26 cellular contexts compared by ENCODE assay signal in the genomic region with DNA sequence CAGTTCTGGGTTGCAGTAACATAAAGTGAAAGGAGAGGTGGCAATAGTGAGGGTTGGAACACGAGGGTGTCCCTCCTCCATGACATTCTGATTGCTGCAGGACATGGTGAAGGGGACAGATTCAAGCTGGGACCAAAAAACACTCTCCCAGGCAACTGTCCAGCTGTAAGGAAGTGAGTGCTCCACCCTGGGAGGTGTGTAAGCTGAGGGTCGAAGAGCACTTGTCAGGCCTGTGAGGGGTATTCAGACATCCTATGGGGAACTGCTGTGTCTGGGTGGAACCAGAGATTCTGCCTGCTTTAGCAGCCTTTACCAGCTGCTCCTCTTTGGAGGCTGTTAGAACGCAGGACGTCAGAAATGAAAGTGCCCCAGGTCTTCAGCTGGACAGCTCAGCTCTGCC.
"Had no signal": no experiment of that assay in that cellular context is flagged by ENCODE, and none has a peak within 500 bp of the region (broad histone marks: within the 10 kb centered on the region; RNA-seq: fewer than 3 reads in every experiment).

No MANE protein-coding gene starts in this region.

- H3K27ac Mint-ChIP-seq: activated CD4-positive, alpha-beta memory T cell treated with anti-CD3 and anti-CD28 coated beads for 36 hours; activated CD4-positive, alpha-beta T cell treated with anti-CD3 and anti-CD28 coated beads, Interleukin-2, amount 10 ng/mL, durations not matched to agents 7 days and 5 days; activated naive CD4-positive, alpha-beta T cell treated with anti-CD3 and anti-CD28 coated beads, Interleukin-2, amount 50 U/mL, for 72 hours; activated naive CD8-positive, alpha-beta T cell treated with anti-CD3 and anti-CD28 coated beads, Interleukin-2, amount 50 U/mL, for 24 hours had no signal

- DNase-seq: activated CD4-positive, alpha-beta memory T cell treated with anti-CD3 and anti-CD28 coated beads for 36 hours; activated CD4-positive, alpha-beta T cell treated with anti-CD3 and anti-CD28 coated beads, Interleukin-2, amount 10 ng/mL, durations not matched to agents 7 days and 5 days; activated CD4-positive, CD25-positive, alpha-beta regulatory T cell; activated CD8-positive, alpha-beta memory T cell treated with anti-CD3 and anti-CD28 coated beads for 24 hours; activated effector memory CD4-positive, alpha-beta T cell treated with anti-CD3 and anti-CD28 coated beads, Interleukin-2, amount 50 U/mL, for 16 hours; activated naive CD4-positive, alpha-beta T cell treated with Interleukin-2 at 50 U/mL for 16 hours; activated naive CD8-positive, alpha-beta T cell treated with anti-CD3 and anti-CD28 coated beads, Interleukin-2, amount 50 U/mL, for 24 hours; activated T-cell treated with anti-CD3 and anti-CD28 coated beads, Interleukin-2, amount 50 U/mL, for 4 hours; amniotic stem cell; Karpas-422; NCI-H1092; NCI-H1417 treated with DMSO at 0.1 percent for 48 hours; NCI-H1694; NCI-H2029; NCI-H2107; NCI-H510A treated with DMSO at 0.1 percent for 48 hours; NK-92 treated with Interleukin-12 subunit alpha and Interleukin-12 subunit beta, amount 100 ng/mL, for 24 hours; OCI-M1; RPMI8226; T-helper 1 cell had no signal

- H3K4me3 Mint-ChIP-seq: activated CD4-positive, alpha-beta memory T cell treated with anti-CD3 and anti-CD28 coated beads for 36 hours; activated CD4-positive, alpha-beta T cell treated with anti-CD3 and anti-CD28 coated beads, Interleukin-2, amount 10 ng/mL, durations not matched to agents 7 days and 5 days; activated naive CD8-positive, alpha-beta T cell treated with anti-CD3 and anti-CD28 coated beads, Interleukin-2, amount 50 U/mL, for 24 hours; activated T-cell treated with anti-CD3 and anti-CD28 coated beads, Interleukin-2, amount 50 U/mL, for 4 hours; brain had no signal

- H3K36me3 ChIP-seq: SJCRH30 had no signal

- H3K4me1 Mint-ChIP-seq: activated CD4-positive, alpha-beta T cell treated with anti-CD3 and anti-CD28 coated beads, Interleukin-2, amount 10 ng/mL, durations not matched to agents 7 days and 5 days; activated naive CD8-positive, alpha-beta T cell treated with anti-CD3 and anti-CD28 coated beads, Interleukin-2, amount 50 U/mL, for 24 hours had no signal

- H3K36me3 Mint-ChIP-seq: activated CD4-positive, alpha-beta memory T cell treated with anti-CD3 and anti-CD28 coated beads for 36 hours; activated naive CD4-positive, alpha-beta T cell treated with anti-CD3 and anti-CD28 coated beads, Interleukin-2, amount 50 U/mL, for 72 hours; brain had no signal

- H3K9me3 Mint-ChIP-seq: activated CD4-positive, alpha-beta memory T cell treated with anti-CD3 and anti-CD28 coated beads for 36 hours; activated CD4-positive, alpha-beta T cell treated with anti-CD3 and anti-CD28 coated beads, Interleukin-2, amount 10 ng/mL, durations not matched to agents 7 days and 5 days; activated naive CD4-positive, alpha-beta T cell treated with anti-CD3 and anti-CD28 coated beads, Interleukin-2, amount 50 U/mL, for 72 hours; activated naive CD8-positive, alpha-beta T cell treated with anti-CD3 and anti-CD28 coated beads, Interleukin-2, amount 50 U/mL, for 24 hours; activated T-cell treated with anti-CD3 and anti-CD28 coated beads, Interleukin-2, amount 50 U/mL, for 4 hours; brain had no signal

- H3K9me3 ChIP-seq: SJCRH30, SK-N-SH had no signal

- ATAC-seq: activated naive CD4-positive, alpha-beta T cell treated with anti-CD3 and anti-CD28 coated beads, Interleukin-2, amount 50 U/mL, for 72 hours; activated naive CD8-positive, alpha-beta T cell treated with anti-CD3 and anti-CD28 coated beads, Interleukin-2, amount 50 U/mL, for 24 hours; activated T-cell treated with anti-CD3 and anti-CD28 coated beads, Interleukin-2, amount 50 U/mL, for 4 hours had no signal

- H3K4me3 ChIP-seq: K562, SJCRH30 had no signal

- H3K27ac ChIP-seq: SJCRH30, VCaP had no signal

- H3K27me3 ChIP-seq: SJCRH30 had no signal

- H3K27me3 Mint-ChIP-seq: activated CD4-positive, alpha-beta T cell treated with anti-CD3 and anti-CD28 coated beads, Interleukin-2, amount 10 ng/mL, durations not matched to agents 7 days and 5 days; activated naive CD8-positive, alpha-beta T cell treated with anti-CD3 and anti-CD28 coated beads, Interleukin-2, amount 50 U/mL, for 24 hours had no signal
